11 cellular contexts compared by ENCODE assay signal in the genomic region with DNA sequence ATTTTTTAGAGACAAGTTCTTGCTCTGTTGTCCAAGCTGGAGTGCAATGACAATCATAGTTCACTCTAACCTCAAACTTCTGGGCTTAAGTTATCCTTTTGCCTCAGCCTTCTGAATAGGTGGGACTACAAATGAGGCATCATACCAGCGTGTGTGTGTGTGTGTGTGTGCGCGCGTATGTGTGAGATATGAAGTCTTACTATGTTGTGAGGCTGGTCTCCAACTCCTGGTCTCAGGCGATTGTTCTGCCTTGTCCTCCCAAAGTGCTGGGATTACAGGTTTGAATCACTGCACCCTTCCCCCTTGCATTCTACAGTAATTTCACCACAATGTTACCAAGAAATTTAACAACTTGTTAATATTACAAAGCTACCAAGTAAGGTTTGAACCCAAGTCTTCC. TPM values are rescaled to one million over a fixed set of nuclear protein-coding genes. Genes with fewer than 3 reads are reported as not detected.
A peak's percentile ranks its signal among the peaks of the same experiment; 100 is the strongest.
DNase-seq lines count a peak whose midpoint lies in the region; ATAC-seq, FAIRE-seq and TF ChIP-seq lines count a peak whose summit lies in the region.
"Had no signal": no experiment of that assay in that cellular context is flagged by ENCODE, and none has a peak within 500 bp of the region (broad histone marks: within the 10 kb centered on the region; RNA-seq: fewer than 3 reads in every experiment).

No MANE protein-coding gene starts in this region.

- no peaks in the 10 kb centered on the region for H3K79me2 ChIP-seq in neural progenitor cell (ENCODE audit: low read depth)

- CTCF ChIA-PET in activated CD4-positive, alpha-beta T cell treated with anti-CD3 and anti-CD28 coated beads, Interleukin-2, amount 10 ng/mL, durations not matched to agents 7 days and 5 days (lab: Charles Lee) = interaction anchor here (0.5 to 2.3 kb wide), 6 partner anchors 10 to 309 kb away, joined by 3 to 5 read pairs (median 3); no protein-coding TSS in a partner anchor

- no peaks in the 10 kb centered on the region for H3K9me3 ChIP-seq in esophagus squamous epithelium
- no peaks in the 10 kb centered on the region for H3K9me3 ChIP-seq in small intestine (ENCODE audit: control insufficient read depth, low read depth)
- no peaks in the 10 kb centered on the region for H3K9me3 ChIP-seq in neural progenitor cell (ENCODE audit: low read depth)

- TF ChIP-seq POLR2A in esophagus squamous epithelium (IDR thresholded peaks at IDR 0.05) = no peak

- H2AFZ ChIP-seq in neural progenitor cell (replicated peaks) = no peak overlapping the region

- intact Hi-C loops in esophagus squamous epithelium (cut with DNase I) = no loop called here

- POLR2A ChIA-PET in activated CD4-positive, alpha-beta T cell treated with anti-CD3 and anti-CD28 coated beads, Interleukin-2, amount 10 ng/mL, durations not matched to agents 7 days and 5 days (lab: Charles Lee) = interaction anchor here (0.6 to 1.8 kb wide), 4 partner anchors 22 to 146 kb away, joined by 3 to 4 read pairs (median 3); partner anchors contain the start of genes GBP4 and GBP5

- peaks cover 52% of the 10 kb centered on the region for H3K4me1 Mint-ChIP-seq in activated CD4-positive, alpha-beta T cell treated with anti-CD3 and anti-CD28 coated beads, Interleukin-2, amount 10 ng/mL, durations not matched to agents 7 days and 5 days
- peaks cover 3% of the 10 kb centered on the region for H3K4me1 Mint-ChIP-seq in neural progenitor cell

- peaks cover 18% of the 10 kb centered on the region for H3K9me3 Mint-ChIP-seq in activated CD4-positive, alpha-beta T cell treated with anti-CD3 and anti-CD28 coated beads, Interleukin-2, amount 10 ng/mL, durations not matched to agents 7 days and 5 days
- H3K9me3 Mint-ChIP-seq in neural progenitor cell = no peaks in the 10 kb centered on the region

- no peak overlapping the region for H3K4me2 ChIP-seq in neural progenitor cell

- WGBS in esophagus squamous epithelium, 2 donors = 0 to 49% methylated on average over 1 to 5 of the region's 5 CpGs
- WGBS in small intestine, 3 donors = 50 to 60% (median 55%) methylated on average over 5 of the region's 5 CpGs

- H3K27me3 Mint-ChIP-seq in activated CD4-positive, alpha-beta T cell treated with anti-CD3 and anti-CD28 coated beads, Interleukin-2, amount 10 ng/mL, durations not matched to agents 7 days and 5 days = no peaks in the 10 kb centered on the region
- H3K27me3 Mint-ChIP-seq in neural progenitor cell (ENCODE audit: insufficient read depth, low read depth) = no peaks in the 10 kb centered on the region

- H4K20me1 ChIP-seq in neural progenitor cell (ENCODE audit: low read depth) = no peaks in the 10 kb centered on the region

- H3K27ac ChIP-seq in esophagus squamous epithelium (peak overlapping the region; percentile 70 to 94 (median 88)), small intestine (ENCODE audit: low read depth in 1 of 2, low read length in 1 of 2) (peak overlapping the region; percentile 61 to 93), neural progenitor cell (no peak overlapping the region)

- no peak for DNase-seq in GM18507 (ENCODE audit: extremely low spot score, insufficient read length, low read depth)
- no peak for DNase-seq in activated CD4-positive, alpha-beta T cell treated with anti-CD3 and anti-CD28 coated beads, Interleukin-2, amount 10 ng/mL, durations not matched to agents 7 days and 5 days
- DNase-seq in esophagus squamous epithelium (lab: John Stamatoyannopoulos, UW) = no peak
- peak; percentile 2 for DNase-seq in small intestine
- DNase-seq in neural progenitor cell (ENCODE audit: low spot score) = no peak
- DNase-seq in cerebellar cortex (ENCODE audit: low spot score) = no peak
- DNase-seq: NCI-H526 had no signal

- H3K4me3 ChIP-seq in esophagus squamous epithelium (peak overlapping the region in 2 of 4 donors; percentile 12 to 72), small intestine (ENCODE audit: low read depth in 1 of 2, low read length in 2 of 2) (peak overlapping the region in 1 of 2 donors; percentile 26), neural progenitor cell (no peak overlapping the region)

- no peaks in the 10 kb centered on the region for H3F3A ChIP-seq in neural progenitor cell (ENCODE audit: low read depth)

- H3K36me3 ChIP-seq in esophagus squamous epithelium (peaks cover 0 to 4% (median 0%) of the 10 kb centered on the region in 3 donors), small intestine (ENCODE audit: control insufficient read depth in 2 of 2, insufficient read depth in 2 of 2, low read length in 2 of 2) (peaks cover 0 to 1% of the 10 kb centered on the region in 2 donors), neural progenitor cell (no peaks in the 10 kb centered on the region)

- H3K4me3 Mint-ChIP-seq in activated CD4-positive, alpha-beta T cell treated with anti-CD3 and anti-CD28 coated beads, Interleukin-2, amount 10 ng/mL, durations not matched to agents 7 days and 5 days = peak overlapping the region; percentile 100
- no peak overlapping the region for H3K4me3 Mint-ChIP-seq in neural progenitor cell
- H3K4me3 Mint-ChIP-seq: neural crest cell had no signal

- TF ChIP-seq CTCF in esophagus squamous epithelium (IDR thresholded peaks at IDR 0.05) (no peak), neural progenitor cell (IDR thresholded peaks at IDR 0.05) (no peak)

- H3K27ac Mint-ChIP-seq in activated CD4-positive, alpha-beta T cell treated with anti-CD3 and anti-CD28 coated beads, Interleukin-2, amount 10 ng/mL, durations not matched to agents 7 days and 5 days = peak overlapping the region; percentile 99
- no peak overlapping the region for H3K27ac Mint-ChIP-seq in neural progenitor cell

- peaks cover 62% of the 10 kb centered on the region for H3K36me3 Mint-ChIP-seq in activated CD4-positive, alpha-beta T cell treated with anti-CD3 and anti-CD28 coated beads, Interleukin-2, amount 10 ng/mL, durations not matched to agents 7 days and 5 days (ENCODE audit: low read depth)
- H3K36me3 Mint-ChIP-seq in neural progenitor cell = no peaks in the 10 kb centered on the region

- no peak for ATAC-seq in GM19463 (IDR thresholded peaks at IDR 0.05; ENCODE audit: unreplicated experiment)
- no peak for ATAC-seq in GM21390 (IDR thresholded peaks at IDR 0.05; ENCODE audit: unreplicated experiment)

- no peak overlapping the region for H3K9ac ChIP-seq in neural progenitor cell

- H3K27me3 ChIP-seq in esophagus squamous epithelium (no peaks in the 10 kb centered on the region), small intestine (ENCODE audit: control insufficient read depth in 2 of 2, insufficient read depth in 2 of 2, low read length in 2 of 2) (no peaks in the 10 kb centered on the region), neural progenitor cell (no peaks in the 10 kb centered on the region)

- peak; percentile 15 for FAIRE-seq in GM18507 (lab: Jason Lieb, UNC)
- FAIRE-seq in small intestine (lab: Jason Lieb, UNC) = no peak

- H3K4me1 ChIP-seq in esophagus squamous epithelium (peaks cover 15 to 78% (median 27%) of the 10 kb centered on the region in 3 donors), small intestine (ENCODE audit: control insufficient read depth in 2 of 2, insufficient read depth in 1 of 2, low read depth in 1 of 2, low read length in 1 of 2) (peaks cover 4 to 9% of the 10 kb centered on the region in 2 donors), neural progenitor cell (no peaks in the 10 kb centered on the region)

RNA-seq across cellular contexts. Expression of gene GBP2, which starts 0.7 kb away (rescaled TPM):
- 100 to 1,000 TPM; 237 to 270 TPM for total RNA-seq in activated CD4-positive, alpha-beta T cell treated with anti-CD3 and anti-CD28 coated beads, Interleukin-2, amount 10 ng/mL, durations not matched to agents 7 days and 5 days
- total RNA-seq in esophagus squamous epithelium = 10 to 100 TPM; 23.6 to 97.7 (median 54.2) TPM
- polyA plus RNA-seq in small intestine = 10 to 100 TPM; 44.9 to 90.8 (median 71.6) TPM
- not detected in 2 replicates for total RNA-seq in neural progenitor cell (ENCODE audit: low replicate concordance)
- total RNA-seq: neural crest cell had no signal

RNA-seq across cellular contexts. Expression of gene GBP7, which starts 49.2 kb away (rescaled TPM):
- not detected for total RNA-seq in activated CD4-positive, alpha-beta T cell treated with anti-CD3 and anti-CD28 coated beads, Interleukin-2, amount 10 ng/mL, durations not matched to agents 7 days and 5 days
- total RNA-seq in esophagus squamous epithelium = not detected
- not detected for polyA plus RNA-seq in small intestine
- total RNA-seq in neural progenitor cell (ENCODE audit: low replicate concordance) = not detected in 2 replicates
- total RNA-seq: neural crest cell, temporal lobe had no signal

Comparison
In these comparisons a context has a peak if more than half of its experiments do, and no peak if none do; other contexts are left out.
1. RNA of gene GBP2, which starts 0.7 kb away (total RNA-seq): 237 to 270 TPM in activated CD4-positive, alpha-beta T cell treated with anti-CD3 and anti-CD28 coated beads, Interleukin-2, amount 10 ng/mL, durations not matched to agents 7 days and 5 days and 23.6 to 97.7 TPM in esophagus squamous epithelium; not detected in neural progenitor cell; every median in the first group is over 10 times any median in the second.